ENCODE assay signal across 10 cellular contexts in the genomic region with DNA sequence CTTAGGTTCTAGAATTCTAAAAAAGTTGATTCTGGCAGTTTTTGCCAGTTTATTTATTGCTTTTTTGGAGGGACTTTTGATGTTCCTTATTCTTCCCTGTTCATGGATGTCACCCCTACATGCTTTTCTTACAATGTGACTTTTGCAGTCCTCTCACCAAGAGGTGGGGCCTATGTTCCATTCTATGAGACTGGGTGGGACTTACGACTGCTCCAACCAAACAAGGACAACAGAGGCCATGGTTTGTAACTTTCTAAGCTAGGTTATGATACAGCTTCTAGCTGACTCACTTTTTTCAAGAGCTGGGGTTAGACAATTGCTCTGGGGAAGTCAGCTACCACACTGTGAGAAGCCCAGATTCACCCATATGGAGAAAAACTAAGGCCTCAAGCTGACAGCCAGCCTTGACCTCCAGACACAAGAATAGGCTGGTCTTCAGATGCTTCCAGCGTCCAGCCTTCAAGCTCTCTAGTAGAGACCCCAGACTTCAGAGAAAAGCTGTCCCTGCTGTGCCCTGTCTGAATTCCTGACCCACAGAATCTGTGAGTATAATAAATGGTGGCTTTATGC. TPM values are rescaled to one million over a fixed set of nuclear protein-coding genes. Genes with fewer than 3 reads are reported as not detected.
DNase-seq lines count a peak whose midpoint lies in the region; ATAC-seq, FAIRE-seq and TF ChIP-seq lines count a peak whose summit lies in the region.
"Had no signal": no experiment of that assay in that cellular context is flagged by ENCODE, and none has a peak within 500 bp of the region (broad histone marks: within the 10 kb centered on the region; RNA-seq: fewer than 3 reads in every experiment).

No MANE protein-coding gene starts in this region.

- BruUV-seq in HepG2 (replicated peaks; lab: Mats Ljungman, UMichigan): no TSS peak

- no peaks in the 10 kb centered on the region for H4K20me1 ChIP-seq in HepG2 (ENCODE audit: insufficient read depth, low read length)

- 82% methylated on average over 1 of the region's 2 CpGs for WGBS in HepG2 (ENCODE audit: low lambda C conversion rate)

- DNase-seq in AG08396 (ENCODE audit: low spot score) (peak; percentile 12), HT1080 (ENCODE audit: low read depth) (peak; percentile 43), cardiac fibroblast (ENCODE audit: low read depth in 2 of 2) (peak; percentile 64 to 79), HepG2 (ENCODE audit: low spot score) (peak; percentile 16), NCI-H187 treated with DMSO at 0.1 percent for 48 hours (lab: John Stamatoyannopoulos, UW) (no peak), NCI-H2227 (lab: John Stamatoyannopoulos, UW; ENCODE audit: unreplicated experiment) (no peak)
- DNase-seq: activated effector memory CD4-positive, alpha-beta T cell treated with anti-CD3 and anti-CD28 coated beads, Interleukin-2, amount 50 U/mL, for 16 hours had no signal

- H3K4me3 ChIP-seq in cardiac fibroblast (replicated peaks in 1 of 2; ENCODE audit: low read depth in 2 of 2, low read length in 2 of 2): no peak overlapping the region
- H3K4me3 ChIP-seq in HepG2 (replicated peaks in 1 of 3; ENCODE audit: insufficient read depth in 1 of 3, low read depth in 2 of 3, low read length in 3 of 3): no peak overlapping the region

- no peaks in the 10 kb centered on the region for H3K27me3 ChIP-seq in HepG2 (ENCODE audit: control insufficient read depth in 1 of 2, insufficient read depth in 2 of 2, low read length in 2 of 2)

- no peak for TF ChIP-seq EP300 in HepG2 (IDR thresholded peaks at IDR 0.05; ENCODE audit: low read depth in 2 of 2, low read length in 2 of 2)
- TF ChIP-seq EP300 in HepG2 (CRISPR knock-in tag; IDR thresholded peaks at IDR 0.05; ENCODE audit: borderline replicate concordance): no peak

- TF ChIP-seq CTCF in cardiac fibroblast (IDR thresholded peaks at IDR 0.05; ENCODE audit: low read depth, low read length) (no peak), HepG2 (CRISPR knock-in tag; IDR thresholded peaks at IDR 0.05) (peak; percentile 56)

- H3K9ac ChIP-seq in HepG2 (ENCODE audit: insufficient read depth, low read depth, low read length): no peak overlapping the region

- FAIRE-seq in HepG2 (lab: Jason Lieb, UNC): no peak
- FAIRE-seq: D721Med had no signal

- H3K36me3 ChIP-seq in HepG2 (replicated peaks in 1 of 2; ENCODE audit: control insufficient read depth in 1 of 2, insufficient read depth in 2 of 2, low read length in 2 of 2): no peaks in the 10 kb centered on the region

- H3K79me2 ChIP-seq in HepG2 (ENCODE audit: insufficient read depth, low read length): no peaks in the 10 kb centered on the region

- in situ Hi-C loops in HepG2 (cut with HindIII; ENCODE audit: extremely low pct_ligation_motif_present, low pct_unique_long_range_greater_than_20kb): no loop called here

- intact Hi-C loops in HepG2 (cut with micrococcal nuclease; ENCODE audit: unreplicated experiment): no loop called here

- POLR2A ChIA-PET in HepG2 (lab: Yijun Ruan, JAX): no interaction called here

- peak; percentile 60 for ATAC-seq in HepG2
- no peak for ATAC-seq in HG03565 (IDR thresholded peaks at IDR 0.05; ENCODE audit: unreplicated experiment)
- no peak for ATAC-seq in HG03175 (IDR thresholded peaks at IDR 0.05; ENCODE audit: unreplicated experiment)

- H2AFZ ChIP-seq in HepG2 (ENCODE audit: low read length): no peak overlapping the region

- peaks cover 13% of the 10 kb centered on the region for H3K4me1 ChIP-seq in HepG2 (ENCODE audit: insufficient read depth, low read length)

- H3K4me2 ChIP-seq in HepG2 (ENCODE audit: low read depth, low read length): no peak overlapping the region

- CTCF ChIA-PET in HepG2 (lab: Yijun Ruan, JAX; ENCODE audit: low intra/inter-chr PET ratio, low total read pairs): no interaction called here

- no peak overlapping the region for H3K27ac ChIP-seq in HepG2 (ENCODE audit: extremely low read length, insufficient read depth, low read length)

- no peaks in the 10 kb centered on the region for H3K9me3 ChIP-seq in HepG2 (ENCODE audit: low read length)

- no peak for TF ChIP-seq RAD21 in HepG2 (CRISPR knock-in tag; IDR thresholded peaks at IDR 0.05)

- no peak for TF ChIP-seq POLR2A in HepG2 (IDR thresholded peaks at IDR 0.05; ENCODE audit: insufficient read depth in 1 of 2, low read depth in 2 of 2, low read length in 2 of 2)

TF ChIP-seq in HepG2, 621 proteins besides CTCF, POLR2A, EP300 and RAD21:
- TF ChIP-seq, protein P1, sequence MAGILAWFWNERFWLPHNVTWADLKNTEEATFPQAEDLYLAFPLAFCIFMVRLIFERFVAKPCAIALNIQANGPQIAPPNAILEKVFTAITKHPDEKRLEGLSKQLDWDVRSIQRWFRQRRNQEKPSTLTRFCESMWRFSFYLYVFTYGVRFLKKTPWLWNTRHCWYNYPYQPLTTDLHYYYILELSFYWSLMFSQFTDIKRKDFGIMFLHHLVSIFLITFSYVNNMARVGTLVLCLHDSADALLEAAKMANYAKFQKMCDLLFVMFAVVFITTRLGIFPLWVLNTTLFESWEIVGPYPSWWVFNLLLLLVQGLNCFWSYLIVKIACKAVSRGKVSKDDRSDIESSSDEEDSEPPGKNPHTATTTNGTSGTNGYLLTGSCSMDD (CRISPR knock-in tag; IDR thresholded peaks at IDR 0.05): no peak
- TF ChIP-seq STAG1 (CRISPR knock-in tag; IDR thresholded peaks at IDR 0.05): peak; percentile 59

RNA-seq across cellular contexts. Expression of a gene that starts 39.5 kb away (rescaled TPM):
- 80.7 and 88.0 TPM in 2 replicates for total RNA-seq in HT1080 (2014; rRNA removed; shearing (Covaris generic))
- 65.9 and 73.1 TPM in 2 replicates for polyA plus RNA-seq in HT1080 (2015; cell fraction: cytosol; rRNA removed)
- 34.1 and 36.7 TPM in 2 replicates for polyA plus RNA-seq in HT1080 (2015; cell fraction: nucleus; rRNA removed)
- 64.3 and 80.0 TPM in 2 replicates for total RNA-seq in HepG2 (2016; rRNA removed; fragmentation: Illumina TruSeq; extraction: Trizol)
- 8.7 and 10.0 TPM in 2 replicates for total RNA-seq in HepG2 (2016; cell fraction: cytosol; rRNA removed; fragmentation: Illumina TruSeq; extraction: Trizol; ENCODE audit: low read depth)
- total RNA-seq in HepG2 (2016; cell fraction: insoluble cytoplasmic fraction; rRNA removed; fragmentation: Illumina TruSeq; extraction: Trizol): 60.9 and 87.4 TPM in 2 replicates
- total RNA-seq in HepG2 (2016; cell fraction: membrane; rRNA removed; fragmentation: Illumina TruSeq; extraction: Trizol): 29.1 and 30.2 TPM in 2 replicates
- 33.0 and 36.6 TPM in 2 replicates for total RNA-seq in HepG2 (2016; cell fraction: nucleus; rRNA removed; fragmentation: Illumina TruSeq; extraction: Trizol)
- polyA plus RNA-seq in HepG2 (2011; rRNA removed): 14.2 and 15.5 TPM in 2 replicates
- polyA plus RNA-seq in HepG2 (2011; cell fraction: cytosol; rRNA removed): 11.8 and 14.5 TPM in 2 replicates
- 5.0 and 6.3 TPM in 2 replicates for polyA plus RNA-seq in HepG2 (2011; cell fraction: nucleus; rRNA removed)
- polyA plus RNA-seq in HepG2 (2012): 32.4 and 38.2 TPM in 2 replicates
- polyA plus RNA-seq in HepG2 (2016; cell fraction: cytosol; fragmentation: Illumina TruSeq; extraction: Trizol; ENCODE audit: low read depth): 8.3 and 10.4 TPM in 2 replicates
- 106 and 112 TPM in 2 replicates for polyA plus RNA-seq in HepG2 (2016; cell fraction: insoluble cytoplasmic fraction; fragmentation: Illumina TruSeq; extraction: Trizol; ENCODE audit: low read depth)
- 27.5 and 27.7 TPM in 2 replicates for polyA plus RNA-seq in HepG2 (2016; cell fraction: membrane; fragmentation: Illumina TruSeq; extraction: Trizol; ENCODE audit: low read depth)
- 48.1 and 48.2 TPM in 2 replicates for polyA plus RNA-seq in HepG2 (2016; cell fraction: nucleus; fragmentation: Illumina TruSeq; extraction: Trizol; ENCODE audit: insufficient read depth, low read depth)
- 5.7 and 11.9 TPM in 2 replicates for polyA minus RNA-seq in HepG2 (2011; rRNA and poly(A)+ RNA removed; ENCODE audit: low replicate concordance)
- polyA minus RNA-seq in HepG2 (2011; cell fraction: cytosol; rRNA and poly(A)+ RNA removed): 8.7 and 9.1 TPM in 2 replicates
- polyA minus RNA-seq in HepG2 (2011; cell fraction: nucleus; rRNA and poly(A)+ RNA removed): 11.1 and 11.8 TPM in 2 replicates

RNA-seq across cellular contexts. Expression of a gene that starts 39.6 kb away (rescaled TPM):
- 288 and 338 TPM in 2 replicates for total RNA-seq in HT1080 (2014; rRNA removed; shearing (Covaris generic))
- polyA plus RNA-seq in HT1080 (2015; cell fraction: cytosol; rRNA removed): 316 and 339 TPM in 2 replicates
- 696 and 707 TPM in 2 replicates for polyA plus RNA-seq in HT1080 (2015; cell fraction: nucleus; rRNA removed)
- 414 and 452 TPM in 2 replicates for total RNA-seq in HepG2 (2016; rRNA removed; fragmentation: Illumina TruSeq; extraction: Trizol)
- 143 and 144 TPM in 2 replicates for total RNA-seq in HepG2 (2016; cell fraction: cytosol; rRNA removed; fragmentation: Illumina TruSeq; extraction: Trizol; ENCODE audit: low read depth)
- total RNA-seq in HepG2 (2016; cell fraction: insoluble cytoplasmic fraction; rRNA removed; fragmentation: Illumina TruSeq; extraction: Trizol): 427 and 432 TPM in 2 replicates
- total RNA-seq in HepG2 (2016; cell fraction: membrane; rRNA removed; fragmentation: Illumina TruSeq; extraction: Trizol): 232 and 236 TPM in 2 replicates
- 243 and 271 TPM in 2 replicates for total RNA-seq in HepG2 (2016; cell fraction: nucleus; rRNA removed; fragmentation: Illumina TruSeq; extraction: Trizol)
- 139 and 167 TPM in 2 replicates for polyA plus RNA-seq in HepG2 (2011; rRNA removed)
- 73.1 and 91.3 TPM in 2 replicates for polyA plus RNA-seq in HepG2 (2011; cell fraction: cytosol; rRNA removed)
- 345 and 410 TPM in 2 replicates for polyA plus RNA-seq in HepG2 (2011; cell fraction: nucleus; rRNA removed)
- polyA plus RNA-seq in HepG2 (2012): 216 and 256 TPM in 2 replicates
- 139 and 159 TPM in 2 replicates for polyA plus RNA-seq in HepG2 (2016; cell fraction: cytosol; fragmentation: Illumina TruSeq; extraction: Trizol; ENCODE audit: low read depth)
- 561 and 571 TPM in 2 replicates for polyA plus RNA-seq in HepG2 (2016; cell fraction: insoluble cytoplasmic fraction; fragmentation: Illumina TruSeq; extraction: Trizol; ENCODE audit: low read depth)
- 206 and 210 TPM in 2 replicates for polyA plus RNA-seq in HepG2 (2016; cell fraction: membrane; fragmentation: Illumina TruSeq; extraction: Trizol; ENCODE audit: low read depth)
- 560 and 581 TPM in 2 replicates for polyA plus RNA-seq in HepG2 (2016; cell fraction: nucleus; fragmentation: Illumina TruSeq; extraction: Trizol; ENCODE audit: insufficient read depth, low read depth)
- 13.6 and 13.9 TPM in 2 replicates for polyA minus RNA-seq in HepG2 (2011; rRNA and poly(A)+ RNA removed; ENCODE audit: low replicate concordance)
- polyA minus RNA-seq in HepG2 (2011; cell fraction: cytosol; rRNA and poly(A)+ RNA removed): 39.4 and 44.4 TPM in 2 replicates
- 222 and 229 TPM in 2 replicates for polyA minus RNA-seq in HepG2 (2011; cell fraction: nucleus; rRNA and poly(A)+ RNA removed)

Comparison
In these comparisons a context has a peak if more than half of its experiments do, and no peak if none do; other contexts are left out.
1. DNase-seq: peak in AG08396 (single experiment), HT1080 (single experiment), cardiac fibroblast (2 of 2) and HepG2 (single experiment); none in NCI-H187 treated with DMSO at 0.1 percent for 48 hours (single experiment) and NCI-H2227 (single experiment).